Comparison of ENCODE assay signal across 24 cellular contexts in genomic region chr18:74229005-74229404, GRCh38.
"Had no signal": no experiment of that assay in that cellular context is flagged by ENCODE, and none has a peak within 500 bp of the region (broad histone marks: within the 10 kb centered on the region; RNA-seq: fewer than 3 reads in every experiment).

No MANE protein-coding gene starts in this region.

- H3K9me3 ChIP-seq: adrenal gland, gastroesophageal sphincter, left ventricle myocardium inferior, thoracic aorta had no signal

- ATAC-seq: gastroesophageal sphincter; naive thymus-derived CD4-positive, alpha-beta T cell; right cardiac atrium; stimulated activated naive CD8-positive, alpha-beta T cell treated with anti-CD3 and anti-CD28 coated beads, Interleukin-15, Interleukin-2, amounts not matched to agents 100 U/mL and 50 U/mL, for 24 hours had no signal

- FAIRE-seq: TTC549 had no signal

- DNase-seq: activated CD4-positive, alpha-beta T cell treated with anti-CD3 and anti-CD28 coated beads for 48 hours; activated CD4-positive, alpha-beta T cell treated with anti-CD3 and anti-CD28 coated beads, Interleukin-2, amount 50 U/mL, for 48 hours; activated CD8-positive, alpha-beta memory T cell treated with anti-CD3 and anti-CD28 coated beads for 24 hours; activated effector memory CD4-positive, alpha-beta T cell treated with Interleukin-2 at 50 U/mL for 16 hours; activated naive CD4-positive, alpha-beta T cell treated with Interleukin-2 at 50 U/mL for 16 hours; aorta; dorsolateral prefrontal cortex; effector memory CD4-positive, alpha-beta T cell; hypothalamus; immature natural killer cell; left ventricle myocardium inferior; mammary epithelial cell; naive thymus-derived CD4-positive, alpha-beta T cell; nucleus accumbens; right cardiac atrium; stimulated activated CD4-positive, alpha-beta T cell treated with anti-CD3 and anti-CD28 coated beads, Interleukin-2, amount 100 ng/mL, for 48 hours; stimulated activated naive CD8-positive, alpha-beta T cell treated with anti-CD3 and anti-CD28 coated beads, Interleukin-15, Interleukin-2, amounts not matched to agents 100 U/mL and 50 U/mL, for 24 hours had no signal

- H3K27ac ChIP-seq: adrenal gland, coronary artery, dorsolateral prefrontal cortex, gastroesophageal sphincter, left ventricle myocardium inferior, parathyroid adenoma, thoracic aorta, VCaP had no signal

- H3K27me3 ChIP-seq: adrenal gland, gastroesophageal sphincter had no signal

- H3K36me3 ChIP-seq: adrenal gland, gastroesophageal sphincter, left ventricle myocardium inferior, thoracic aorta had no signal

- H3K4me3 ChIP-seq: adrenal gland, coronary artery, dorsolateral prefrontal cortex, gastroesophageal sphincter, left ventricle myocardium inferior, thoracic aorta had no signal

- H3K4me1 ChIP-seq: parathyroid adenoma had no signal
